ENCODE assay signal across 18 cellular contexts in genomic region chr5:112485802-112486427, GRCh38.
DNase-seq lines count a peak whose midpoint lies in the region; ATAC-seq and TF ChIP-seq lines count a peak whose summit lies in the region.
"Had no signal": no experiment of that assay in that cellular context is flagged by ENCODE, and none has a peak within 500 bp of the region (broad histone marks: within the 10 kb centered on the region; RNA-seq: fewer than 3 reads in every experiment).

No MANE protein-coding gene starts in this region.

- no peak overlapping the region for H2BK5ac ChIP-seq in mesendoderm (ENCODE audit: low read length)

- H3K9ac ChIP-seq in smooth muscle cell (ENCODE audit: low read depth) (no peak overlapping the region), mesendoderm (ENCODE audit: low read length) (no peak overlapping the region)

- peak overlapping the region; percentile 90 for H2AFZ ChIP-seq in smooth muscle cell (ENCODE audit: low read depth)

- H3K4me1 Mint-ChIP-seq in endothelial cell (ENCODE audit: unreplicated experiment) (peaks cover 16% of the 10 kb centered on the region), nephron progenitor cell (no peaks in the 10 kb centered on the region)
- no peaks in the 10 kb centered on the region for H3K4me1 Mint-ChIP-seq in CD4-positive, alpha-beta T cell (ENCODE audit: low read depth)
- H3K4me1 Mint-ChIP-seq: H9 had no signal

- 31 to 50% (median 42%) methylated on average over 2 of the region's 2 CpGs for WGBS in heart left ventricle, 4 donors
- 76% methylated on average over 2 of the region's 2 CpGs for WGBS in smooth muscle cell (ENCODE audit: low lambda C conversion rate)
- no CpG with 5 or more reads among the region's 2 CpGs for whole genome bisulfite sequencing in mesendoderm (ENCODE audit: extremely low coverage, insufficient coverage, low lambda C conversion rate)

- POLR2A ChIA-PET in CD4-positive, alpha-beta T cell (lab: Charles Lee) = no interaction called here

- H3K4me3 ChIP-seq in heart left ventricle (no peak overlapping the region), left lung (no peak overlapping the region), smooth muscle cell (no peak overlapping the region), mesendoderm (ENCODE audit: low read length) (no peak overlapping the region)

- CTCF ChIA-PET in CD4-positive, alpha-beta T cell (lab: Charles Lee) = no interaction called here

- peaks cover 0 to 10% (median 0%) of the 10 kb centered on the region in 12 donors for H3K9me3 ChIP-seq in heart left ventricle
- no peaks in the 10 kb centered on the region for H3K9me3 ChIP-seq in left lung
- no peaks in the 10 kb centered on the region for H3K9me3 ChIP-seq in smooth muscle cell (replicated peaks; ENCODE audit: low read depth)
- H3K9me3 ChIP-seq in CD4-positive, alpha-beta T cell (ENCODE audit: control insufficient read depth, low read length) = no peaks in the 10 kb centered on the region

- no peaks in the 10 kb centered on the region for H3K27me3 Mint-ChIP-seq in endothelial cell (ENCODE audit: unreplicated experiment)
- H3K27me3 Mint-ChIP-seq in CD4-positive, alpha-beta T cell = peaks cover 36% of the 10 kb centered on the region
- peaks cover 7% of the 10 kb centered on the region for H3K27me3 Mint-ChIP-seq in nephron progenitor cell (ENCODE audit: low read depth, poor library complexity)

- H4K20me1 ChIP-seq in smooth muscle cell (ENCODE audit: low read depth) = no peaks in the 10 kb centered on the region

- H4K8ac ChIP-seq in mesendoderm (ENCODE audit: low read depth, low read length) = no peak overlapping the region

- peak overlapping the region; percentile 42 for H3K4me2 ChIP-seq in smooth muscle cell
- no peak overlapping the region for H3K4me2 ChIP-seq in mesendoderm (ENCODE audit: low read length)

- no peak for TF ChIP-seq CTCF in heart left ventricle (IDR thresholded peaks at IDR 0.05)
- TF ChIP-seq CTCF in endothelial cell (IDR thresholded peaks at IDR 0.05; ENCODE audit: unreplicated experiment) = no peak
- no peak for TF ChIP-seq CTCF in left lung (IDR thresholded peaks at IDR 0.05)
- TF ChIP-seq CTCF in smooth muscle cell (IDR thresholded peaks at IDR 0.05; ENCODE audit: borderline replicate concordance, insufficient read depth, poor library complexity, severe bottlenecking) = no peak
- no peak for TF ChIP-seq CTCF in CD4-positive, alpha-beta T cell (IDR thresholded peaks at IDR 0.05)
- TF ChIP-seq CTCF in nephron progenitor cell (IDR thresholded peaks at IDR 0.05) = no peak

- no peak overlapping the region for H3K56ac ChIP-seq in mesendoderm (ENCODE audit: low read length)

- no peak overlapping the region for H3K4me3 Mint-ChIP-seq in endothelial cell (ENCODE audit: unreplicated experiment)
- no peak overlapping the region for H3K4me3 Mint-ChIP-seq in CD4-positive, alpha-beta T cell
- H3K4me3 Mint-ChIP-seq in nephron progenitor cell = no peak overlapping the region
- H3K4me3 Mint-ChIP-seq: B cell, H9 had no signal

- H2AK5ac ChIP-seq in mesendoderm (ENCODE audit: low read length) = no peak overlapping the region

- no peak for TF ChIP-seq POLR2A in heart left ventricle (IDR thresholded peaks at IDR 0.05)

- H4K5ac ChIP-seq in mesendoderm (ENCODE audit: low read length) = no peak overlapping the region

- H3K27ac Mint-ChIP-seq in endothelial cell (ENCODE audit: unreplicated experiment) = peak overlapping the region; percentile 83
- no peak overlapping the region for H3K27ac Mint-ChIP-seq in CD4-positive, alpha-beta T cell
- H3K27ac Mint-ChIP-seq in nephron progenitor cell = no peak overlapping the region
- H3K27ac Mint-ChIP-seq: B cell, H9 had no signal

- no peaks in the 10 kb centered on the region for H3K79me2 ChIP-seq in smooth muscle cell (ENCODE audit: low read depth)
- no peaks in the 10 kb centered on the region for H3K79me2 ChIP-seq in mesendoderm (ENCODE audit: control insufficient read depth, insufficient read depth, low read length)

- H3F3A ChIP-seq in smooth muscle cell (ENCODE audit: low read depth) = no peaks in the 10 kb centered on the region

- H3K9me3 Mint-ChIP-seq in endothelial cell (ENCODE audit: unreplicated experiment) (no peaks in the 10 kb centered on the region), nephron progenitor cell (peaks cover 4% of the 10 kb centered on the region)
- peaks cover 5% of the 10 kb centered on the region for H3K9me3 Mint-ChIP-seq in CD4-positive, alpha-beta T cell

- H3K36me3 Mint-ChIP-seq in endothelial cell (ENCODE audit: low read depth, unreplicated experiment) = no peaks in the 10 kb centered on the region
- no peaks in the 10 kb centered on the region for H3K36me3 Mint-ChIP-seq in CD4-positive, alpha-beta T cell (ENCODE audit: low read depth)
- H3K36me3 Mint-ChIP-seq in nephron progenitor cell (ENCODE audit: low read depth) = no peaks in the 10 kb centered on the region

- H2BK120ac ChIP-seq in mesendoderm (ENCODE audit: low read depth, low read length) = no peak overlapping the region

- DNase-seq in heart left ventricle (no peak), Right ventricle myocardium superior (no peak), endothelial cell (ENCODE audit: low spot score) (no peak), left lung (no peak), smooth muscle cell (lab: John Stamatoyannopoulos, UW; ENCODE audit: unreplicated experiment) (no peak), mesendoderm (no peak), nephron progenitor cell (no peak)
- no peak for DNase-seq in CD4-positive, alpha-beta T cell
- DNase-seq: COR-L47, H9, IMR-90, NCI-H1417 treated with DMSO at 0.1 percent for 48 hours, NCI-H187 treated with DMSO at 0.1 percent for 48 hours, NCI-H226, NCI-H524, NCI-H82 had no signal

- peak overlapping the region in 3 of 12 donors; percentile 43 to 60 (median 54) for H3K27ac ChIP-seq in heart left ventricle
- H3K27ac ChIP-seq in left lung = no peak overlapping the region
- no peak overlapping the region for H3K27ac ChIP-seq in smooth muscle cell (ENCODE audit: low read depth)
- H3K27ac ChIP-seq in mesendoderm (ENCODE audit: low read depth, low read length) = no peak overlapping the region
- no peak overlapping the region for H3K27ac ChIP-seq in CD4-positive, alpha-beta T cell (ENCODE audit: low read depth, low read length)
- H3K27ac ChIP-seq: HL-60 had no signal

- no peak overlapping the region for H3K23ac ChIP-seq in mesendoderm (ENCODE audit: low read length)

- no peaks in the 10 kb centered on the region for H3K36me3 ChIP-seq in heart left ventricle
- no peaks in the 10 kb centered on the region for H3K36me3 ChIP-seq in left lung
- no peaks in the 10 kb centered on the region for H3K36me3 ChIP-seq in smooth muscle cell (ENCODE audit: low read depth)
- no peaks in the 10 kb centered on the region for H3K36me3 ChIP-seq in mesendoderm (ENCODE audit: control insufficient read depth, insufficient read depth, low read length)

- no peaks in the 10 kb centered on the region for H3K79me1 ChIP-seq in mesendoderm (ENCODE audit: low read length)

- ATAC-seq in heart left ventricle (peak in 3 of 4 donors; percentile 41 to 68 (median 58)), Right ventricle myocardium superior (ENCODE audit: poor library complexity) (no peak), left lung (peak; percentile 56)
- no peak for ATAC-seq in CD4-positive, alpha-beta T cell (ENCODE audit: poor library complexity)

- H3K4ac ChIP-seq in mesendoderm (ENCODE audit: low read depth, low read length) = no peak overlapping the region

- H3K4me1 ChIP-seq in heart left ventricle = peaks cover 0 to 5% (median 0%) of the 10 kb centered on the region in 12 donors
- H3K4me1 ChIP-seq in left lung = no peaks in the 10 kb centered on the region
- no peaks in the 10 kb centered on the region for H3K4me1 ChIP-seq in smooth muscle cell (ENCODE audit: low read depth)
- H3K4me1 ChIP-seq in mesendoderm (ENCODE audit: control insufficient read depth, low read depth, low read length) = no peaks in the 10 kb centered on the region

- H3K18ac ChIP-seq in mesendoderm (ENCODE audit: low read length) = no peak overlapping the region

- H3K27me3 ChIP-seq in heart left ventricle (no peaks in the 10 kb centered on the region), left lung (no peaks in the 10 kb centered on the region), smooth muscle cell (ENCODE audit: low read depth) (no peaks in the 10 kb centered on the region), mesendoderm (ENCODE audit: insufficient read depth, low read length, poor library complexity) (no peaks in the 10 kb centered on the region)
- peaks cover 6% of the 10 kb centered on the region for H3K27me3 ChIP-seq in CD4-positive, alpha-beta T cell (ENCODE audit: control insufficient read depth, insufficient read depth, low read length)

- no peak overlapping the region for H2BK15ac ChIP-seq in mesendoderm (replicated peaks; ENCODE audit: low read depth)

- intact Hi-C loops in heart left ventricle (cut with DNase I) = no loop called here
- intact Hi-C loops in Right ventricle myocardium superior (cut with DNase I) = no loop called here
- intact Hi-C loops in left lung (cut with DNase I) = no loop called here
- intact Hi-C loops in CD4-positive, alpha-beta T cell (cut with DNase I, micrococcal nuclease) = no loop called here

Comparison
In these comparisons a context has a peak if more than half of its experiments do, and no peak if none do; other contexts are left out.
1. ATAC-seq: peak in heart left ventricle (3 of 4) and left lung (single experiment); none in Right ventricle myocardium superior (single experiment) and CD4-positive, alpha-beta T cell (single experiment).